10 cellular contexts compared by ENCODE assay signal in genomic region chr9:26954050-26954508, GRCh38. TPM values are rescaled to one million over a fixed set of nuclear protein-coding genes. Genes with fewer than 3 reads are reported as not detected.
DNase-seq lines count a peak whose midpoint lies in the region; ATAC-seq, FAIRE-seq and TF ChIP-seq lines count a peak whose summit lies in the region.
"Had no signal": no experiment of that assay in that cellular context is flagged by ENCODE, and none has a peak within 500 bp of the region (broad histone marks: within the 10 kb centered on the region; RNA-seq: fewer than 3 reads in every experiment).

No MANE protein-coding gene starts in this region.

- H3K27ac Mint-ChIP-seq in T-cell (peak overlapping the region; percentile 20 to 66), Calu3 (ENCODE audit: unreplicated experiment) (no peak overlapping the region)

- BruUV-seq in HepG2 (replicated peaks; lab: Mats Ljungman, UMichigan) (no TSS peak), Calu3 (replicated peaks; lab: Mats Ljungman, UMichigan) (no TSS peak)

- H3K9me3 Mint-ChIP-seq in T-cell (no peaks in the 10 kb centered on the region), Calu3 (ENCODE audit: low read depth, unreplicated experiment) (no peaks in the 10 kb centered on the region)

- TF ChIP-seq POLR2A in HepG2 (IDR thresholded peaks at IDR 0.05; ENCODE audit: insufficient read depth in 1 of 2, low read depth in 2 of 2, low read length in 2 of 2): no peak

- H3K79me2 ChIP-seq in HepG2 (ENCODE audit: insufficient read depth, low read length): peaks cover 6% of the 10 kb centered on the region

- TF ChIP-seq EP300 in HepG2 (IDR thresholded peaks at IDR 0.05; ENCODE audit: low read depth in 2 of 2, low read length in 2 of 2) (no peak), HepG2 (CRISPR knock-in tag; IDR thresholded peaks at IDR 0.05; ENCODE audit: borderline replicate concordance) (no peak)

- H3K4me1 Mint-ChIP-seq in T-cell (peaks cover 15 to 39% (median 36%) of the 10 kb centered on the region in 3 donors), Calu3 (ENCODE audit: low read depth, unreplicated experiment) (peaks cover 8% of the 10 kb centered on the region)

- no peak overlapping the region for H3K9ac ChIP-seq in HepG2 (ENCODE audit: insufficient read depth, low read depth, low read length)

- CTCF ChIA-PET in T-cell (lab: Charles Lee): no interaction called here
- CTCF ChIA-PET in HepG2 (lab: Yijun Ruan, JAX; ENCODE audit: low intra/inter-chr PET ratio, low total read pairs): no interaction called here
- CTCF ChIA-PET in Calu3 (lab: Charles Lee): no interaction called here

- no peak for FAIRE-seq in HepG2 (lab: Jason Lieb, UNC)

- no peak for TF ChIP-seq RAD21 in HepG2 (CRISPR knock-in tag; IDR thresholded peaks at IDR 0.05)

- ATAC-seq in GM21423 (IDR thresholded peaks at IDR 0.05; ENCODE audit: unreplicated experiment): peak; percentile 28
- ATAC-seq in T-cell (replicated peaks in 1 of 4): no peak
- ATAC-seq in HepG2: no peak

- in situ Hi-C loops in HepG2 (cut with HindIII; ENCODE audit: extremely low pct_ligation_motif_present, low pct_unique_long_range_greater_than_20kb): no loop called here

- WGBS in HepG2 (ENCODE audit: low lambda C conversion rate): 32% methylated on average over 3 of the region's 3 CpGs

- H3K27me3 ChIP-seq in HepG2 (ENCODE audit: control insufficient read depth in 1 of 2, insufficient read depth in 2 of 2, low read length in 2 of 2) (no peaks in the 10 kb centered on the region), tibial artery (no peaks in the 10 kb centered on the region)

- intact Hi-C loops in HepG2 (cut with micrococcal nuclease; ENCODE audit: unreplicated experiment) (no loop called here), Calu3 (cut with micrococcal nuclease; ENCODE audit: unreplicated experiment) (no loop called here), tibial artery (cut with DNase I; ENCODE audit: low total_unique reads) (no loop called here)

- TF ChIP-seq CTCF in HepG2 (CRISPR knock-in tag; IDR thresholded peaks at IDR 0.05): no peak
- TF ChIP-seq CTCF in Calu3 (IDR thresholded peaks at IDR 0.05; ENCODE audit: unreplicated experiment): no peak
- TF ChIP-seq CTCF in tibial artery (IDR thresholded peaks at IDR 0.05): no peak

- H3K4me1 ChIP-seq in HepG2 (ENCODE audit: insufficient read depth, low read length) (peaks cover 37% of the 10 kb centered on the region), tibial artery (peaks cover 0 to 10% (median 5%) of the 10 kb centered on the region in 4 donors)

- no peaks in the 10 kb centered on the region for H3K36me3 ChIP-seq in HepG2 (replicated peaks in 1 of 2; ENCODE audit: control insufficient read depth in 1 of 2, insufficient read depth in 2 of 2, low read length in 2 of 2)
- no peaks in the 10 kb centered on the region for H3K36me3 ChIP-seq in tibial artery

- H3K36me3 Mint-ChIP-seq in T-cell: no peaks in the 10 kb centered on the region
- H3K36me3 Mint-ChIP-seq in Calu3 (ENCODE audit: insufficient read depth, unreplicated experiment): peaks cover 16% of the 10 kb centered on the region

- DNase-seq in Ammon's horn (ENCODE audit: low spot score): peak; percentile 17
- no peak for DNase-seq in T-cell
- no peak for DNase-seq in HepG2 (ENCODE audit: low spot score)
- DNase-seq in Calu3: no peak
- no peak for DNase-seq in germinal center (ENCODE audit: low spot score)
- DNase-seq in SHP77 (lab: John Stamatoyannopoulos, UW): no peak
- no peak for DNase-seq in tibial artery
- DNase-seq: DMS79 treated with DMSO at 0.1 percent for 48 hours, NCI-H524 treated with DMSO at 0.1 percent for 48 hours had no signal

- H2AFZ ChIP-seq in HepG2 (ENCODE audit: low read length): no peak overlapping the region

- H3K27me3 Mint-ChIP-seq in T-cell: peaks cover 4 to 6% of the 10 kb centered on the region in 2 donors
- no peaks in the 10 kb centered on the region for H3K27me3 Mint-ChIP-seq in Calu3 (ENCODE audit: unreplicated experiment)

- H3K9me3 ChIP-seq in HepG2 (ENCODE audit: low read length): no peaks in the 10 kb centered on the region
- no peaks in the 10 kb centered on the region for H3K9me3 ChIP-seq in tibial artery

- no peak overlapping the region for H3K27ac ChIP-seq in HepG2 (ENCODE audit: extremely low read length, insufficient read depth, low read length)
- no peak overlapping the region for H3K27ac ChIP-seq in tibial artery

- H4K20me1 ChIP-seq in HepG2 (ENCODE audit: insufficient read depth, low read length): no peaks in the 10 kb centered on the region

- H3K4me3 Mint-ChIP-seq in T-cell (no peak overlapping the region), Calu3 (ENCODE audit: low read depth, unreplicated experiment) (no peak overlapping the region)

- H3K4me2 ChIP-seq in HepG2 (ENCODE audit: low read depth, low read length): peak overlapping the region; percentile 81

- H3K4me3 ChIP-seq in HepG2 (replicated peaks in 1 of 3; ENCODE audit: insufficient read depth in 1 of 3, low read depth in 2 of 3, low read length in 3 of 3) (peak overlapping the region in 1 of 3 experiments; percentile 6; a peak in 1 of 6 replicates), tibial artery (no peak overlapping the region)

- POLR2A ChIA-PET in T-cell (lab: Charles Lee) (interaction anchor here (0.6 kb wide), 2 partner anchors 11 to 33 kb away, joined by 3 read pairs; no protein-coding TSS in a partner anchor), HepG2 (lab: Yijun Ruan, JAX) (interaction anchor here (1.1 to 3.1 kb wide), 2 partner anchors 10 to 61 kb away, joined by 3 to 24 read pairs; partner anchors contain the start of gene CAAP1)

RNA-seq across cellular contexts. Expression of gene IFT74, which starts 2.1 kb away (rescaled TPM):
- 10 to 100 TPM in 2 of 5 donors, 1 to 10 TPM in 3; 6.2 to 11.1 (median 8.9) TPM for total RNA-seq in T-cell
- total RNA-seq in HepG2 (2016; rRNA removed; fragmentation: Illumina TruSeq; extraction: Trizol): 12.3 and 18.5 TPM in 2 replicates
- 3.9 and 4.4 TPM in 2 replicates for total RNA-seq in HepG2 (2016; cell fraction: cytosol; rRNA removed; fragmentation: Illumina TruSeq; extraction: Trizol; ENCODE audit: low read depth)
- 12.4 and 17.3 TPM in 2 replicates for total RNA-seq in HepG2 (2016; cell fraction: insoluble cytoplasmic fraction; rRNA removed; fragmentation: Illumina TruSeq; extraction: Trizol)
- total RNA-seq in HepG2 (2016; cell fraction: membrane; rRNA removed; fragmentation: Illumina TruSeq; extraction: Trizol): 3.6 and 3.8 TPM in 2 replicates
- 14.3 and 17.7 TPM in 2 replicates for total RNA-seq in HepG2 (2016; cell fraction: nucleus; rRNA removed; fragmentation: Illumina TruSeq; extraction: Trizol)
- polyA plus RNA-seq in HepG2 (2011; rRNA removed): 2.8 and 4.2 TPM in 2 replicates
- polyA plus RNA-seq in HepG2 (2011; cell fraction: cytosol; rRNA removed): 1.8 and 2.6 TPM in 2 replicates
- polyA plus RNA-seq in HepG2 (2011; cell fraction: nucleus; rRNA removed): 1.3 and 1.8 TPM in 2 replicates
- polyA plus RNA-seq in HepG2 (2012): 4.0 and 6.7 TPM in 2 replicates
- 0.68 and 1.1 TPM in 2 replicates for polyA plus RNA-seq in HepG2 (2016; cell fraction: cytosol; fragmentation: Illumina TruSeq; extraction: Trizol; ENCODE audit: low read depth)
- polyA plus RNA-seq in HepG2 (2016; cell fraction: insoluble cytoplasmic fraction; fragmentation: Illumina TruSeq; extraction: Trizol; ENCODE audit: low read depth): 15.8 and 16.8 TPM in 2 replicates
- polyA plus RNA-seq in HepG2 (2016; cell fraction: membrane; fragmentation: Illumina TruSeq; extraction: Trizol; ENCODE audit: low read depth): 1.4 and 1.6 TPM in 2 replicates
- 9.1 TPM in 2 replicates for polyA plus RNA-seq in HepG2 (2016; cell fraction: nucleus; fragmentation: Illumina TruSeq; extraction: Trizol; ENCODE audit: insufficient read depth, low read depth)
- polyA minus RNA-seq in HepG2 (2011; rRNA and poly(A)+ RNA removed; ENCODE audit: low replicate concordance): 3.6 and 5.7 TPM in 2 replicates
- polyA minus RNA-seq in HepG2 (2011; cell fraction: cytosol; rRNA and poly(A)+ RNA removed): 2.6 and 4.9 TPM in 2 replicates
- polyA minus RNA-seq in HepG2 (2011; cell fraction: nucleus; rRNA and poly(A)+ RNA removed): 21.4 and 22.8 TPM in 2 replicates
- 7.3 and 7.5 TPM in 2 replicates for total RNA-seq in Calu3 (2022)

RNA-seq across cellular contexts. Expression of gene PLAA, which starts 7.0 kb away (rescaled TPM):
- total RNA-seq in T-cell (10 to 100 TPM; 19.9 to 29.9 (median 23.7) TPM), HepG2 (2016; rRNA removed; fragmentation: Illumina TruSeq; extraction: Trizol) (22.9 and 25.2 TPM in 2 replicates), Calu3 (2022) (27.9 and 28.1 TPM in 2 replicates)
- total RNA-seq in HepG2 (2016; cell fraction: cytosol; rRNA removed; fragmentation: Illumina TruSeq; extraction: Trizol; ENCODE audit: low read depth): 7.1 and 7.5 TPM in 2 replicates
- 22.9 and 28.5 TPM in 2 replicates for total RNA-seq in HepG2 (2016; cell fraction: insoluble cytoplasmic fraction; rRNA removed; fragmentation: Illumina TruSeq; extraction: Trizol)
- total RNA-seq in HepG2 (2016; cell fraction: membrane; rRNA removed; fragmentation: Illumina TruSeq; extraction: Trizol): 10.3 and 15.0 TPM in 2 replicates
- total RNA-seq in HepG2 (2016; cell fraction: nucleus; rRNA removed; fragmentation: Illumina TruSeq; extraction: Trizol): 16.3 and 26.5 TPM in 2 replicates
- polyA plus RNA-seq in HepG2 (2011; rRNA removed): 5.4 and 5.8 TPM in 2 replicates
- 3.4 and 5.1 TPM in 2 replicates for polyA plus RNA-seq in HepG2 (2011; cell fraction: cytosol; rRNA removed)
- polyA plus RNA-seq in HepG2 (2011; cell fraction: nucleus; rRNA removed): 5.6 and 6.9 TPM in 2 replicates
- polyA plus RNA-seq in HepG2 (2012): 14.1 and 15.6 TPM in 2 replicates
- 2.0 and 3.2 TPM in 2 replicates for polyA plus RNA-seq in HepG2 (2016; cell fraction: cytosol; fragmentation: Illumina TruSeq; extraction: Trizol; ENCODE audit: low read depth)
- polyA plus RNA-seq in HepG2 (2016; cell fraction: insoluble cytoplasmic fraction; fragmentation: Illumina TruSeq; extraction: Trizol; ENCODE audit: low read depth): 20.3 and 21.6 TPM in 2 replicates
- 3.5 and 5.1 TPM in 2 replicates for polyA plus RNA-seq in HepG2 (2016; cell fraction: membrane; fragmentation: Illumina TruSeq; extraction: Trizol; ENCODE audit: low read depth)
- 12.2 and 14.5 TPM in 2 replicates for polyA plus RNA-seq in HepG2 (2016; cell fraction: nucleus; fragmentation: Illumina TruSeq; extraction: Trizol; ENCODE audit: insufficient read depth, low read depth)
- 6.9 and 17.7 TPM in 2 replicates for polyA minus RNA-seq in HepG2 (2011; rRNA and poly(A)+ RNA removed; ENCODE audit: low replicate concordance)
- 11.3 and 15.9 TPM in 2 replicates for polyA minus RNA-seq in HepG2 (2011; cell fraction: cytosol; rRNA and poly(A)+ RNA removed)
- polyA minus RNA-seq in HepG2 (2011; cell fraction: nucleus; rRNA and poly(A)+ RNA removed): 30.4 and 30.7 TPM in 2 replicates

RNA-seq across cellular contexts. Expression of gene LRRC19, which starts 51.4 kb away (rescaled TPM):
- total RNA-seq in T-cell (not detected), HepG2 (2016; rRNA removed; fragmentation: Illumina TruSeq; extraction: Trizol) (not detected in 2 replicates), Calu3 (2022) (0.21 and 1.1 TPM in 2 replicates)
- total RNA-seq in HepG2 (2016; cell fraction: cytosol; rRNA removed; fragmentation: Illumina TruSeq; extraction: Trizol; ENCODE audit: low read depth): not detected in 2 replicates
- total RNA-seq in HepG2 (2016; cell fraction: insoluble cytoplasmic fraction; rRNA removed; fragmentation: Illumina TruSeq; extraction: Trizol): not detected in 2 replicates
- not detected in 2 replicates for total RNA-seq in HepG2 (2016; cell fraction: membrane; rRNA removed; fragmentation: Illumina TruSeq; extraction: Trizol)
- total RNA-seq in HepG2 (2016; cell fraction: nucleus; rRNA removed; fragmentation: Illumina TruSeq; extraction: Trizol): not detected in 2 replicates
- polyA plus RNA-seq in HepG2 (2011; rRNA removed): not detected in 2 replicates
- not detected in 2 replicates for polyA plus RNA-seq in HepG2 (2011; cell fraction: cytosol; rRNA removed)
- not detected in 2 replicates for polyA plus RNA-seq in HepG2 (2011; cell fraction: nucleus; rRNA removed)
- not detected in 2 replicates for polyA plus RNA-seq in HepG2 (2012)
- polyA plus RNA-seq in HepG2 (2016; cell fraction: cytosol; fragmentation: Illumina TruSeq; extraction: Trizol; ENCODE audit: low read depth): not detected in 2 replicates
- polyA plus RNA-seq in HepG2 (2016; cell fraction: insoluble cytoplasmic fraction; fragmentation: Illumina TruSeq; extraction: Trizol; ENCODE audit: low read depth): not detected in 2 replicates
- not detected in 2 replicates for polyA plus RNA-seq in HepG2 (2016; cell fraction: membrane; fragmentation: Illumina TruSeq; extraction: Trizol; ENCODE audit: low read depth)
- not detected in 2 replicates for polyA plus RNA-seq in HepG2 (2016; cell fraction: nucleus; fragmentation: Illumina TruSeq; extraction: Trizol; ENCODE audit: insufficient read depth, low read depth)
- not detected in 2 replicates for polyA minus RNA-seq in HepG2 (2011; rRNA and poly(A)+ RNA removed; ENCODE audit: low replicate concordance)
- polyA minus RNA-seq in HepG2 (2011; cell fraction: cytosol; rRNA and poly(A)+ RNA removed): not detected in 2 replicates
- not detected in 2 replicates for polyA minus RNA-seq in HepG2 (2011; cell fraction: nucleus; rRNA and poly(A)+ RNA removed)
